ENCODE assay signal across 18 cellular contexts in genomic region chr1:87155180-87155579, GRCh38.
DNase-seq lines count a peak whose midpoint lies in the region; ATAC-seq, FAIRE-seq and TF ChIP-seq lines count a peak whose summit lies in the region.
"Had no signal": no experiment of that assay in that cellular context is flagged by ENCODE, and none has a peak within 500 bp of the region (broad histone marks: within the 10 kb centered on the region; RNA-seq: fewer than 3 reads in every experiment).

No MANE protein-coding gene starts in this region.

- intact Hi-C loops in transverse colon (cut with DNase I; ENCODE audit: low total_unique reads) (no loop called here), HepG2 (cut with micrococcal nuclease; ENCODE audit: unreplicated experiment) (no loop called here)

- TF ChIP-seq POLR2A in transverse colon (IDR thresholded peaks at IDR 0.05), result no peak
- no peak for TF ChIP-seq POLR2A in HepG2 (IDR thresholded peaks at IDR 0.05; ENCODE audit: insufficient read depth in 1 of 2, low read depth in 2 of 2, low read length in 2 of 2)

- POLR2A ChIA-PET in HepG2 (lab: Yijun Ruan, JAX), result no interaction called here

- no peaks in the 10 kb centered on the region for H3K79me2 ChIP-seq in HepG2 (ENCODE audit: insufficient read depth, low read length)

- TF ChIP-seq EP300 in transverse colon (IDR thresholded peaks at IDR 0.05; ENCODE audit: low read depth) (no peak), HepG2 (IDR thresholded peaks at IDR 0.05; ENCODE audit: low read depth in 2 of 2, low read length in 2 of 2) (no peak), HepG2 (CRISPR knock-in tag; IDR thresholded peaks at IDR 0.05; ENCODE audit: borderline replicate concordance) (no peak)

- H3K4me3 ChIP-seq in HAP-1 (no peak overlapping the region), transverse colon (no peak overlapping the region), HepG2 (replicated peaks in 1 of 3; ENCODE audit: insufficient read depth in 1 of 3, low read depth in 2 of 3, low read length in 3 of 3) (no peak overlapping the region)
- H3K4me3 ChIP-seq: stomach had no signal

- no peaks in the 10 kb centered on the region for H3K27me3 ChIP-seq in HAP-1 (ENCODE audit: low read depth)
- H3K27me3 ChIP-seq in transverse colon, result no peaks in the 10 kb centered on the region
- peaks cover 3 to 13% of the 10 kb centered on the region in 2 experiments; a peak in 3 of 5 replicates for H3K27me3 ChIP-seq in HepG2 (ENCODE audit: control insufficient read depth in 1 of 2, insufficient read depth in 2 of 2, low read length in 2 of 2)
- H3K27me3 ChIP-seq: stomach had no signal

- H3K4me2 ChIP-seq in HepG2 (ENCODE audit: low read depth, low read length), result no peak overlapping the region

- 52 to 53% methylated on average over 4 to 5 of the region's 5 CpGs for WGBS in transverse colon (ENCODE audit: low coverage in 1 of 2), 2 donors
- WGBS in HepG2 (ENCODE audit: low lambda C conversion rate), result 18% methylated on average over 5 of the region's 5 CpGs

- TF ChIP-seq RAD21 in HepG2 (CRISPR knock-in tag; IDR thresholded peaks at IDR 0.05), result no peak

- no peaks in the 10 kb centered on the region for H3K36me3 ChIP-seq in HAP-1 (replicated peaks)
- H3K36me3 ChIP-seq in transverse colon, result no peaks in the 10 kb centered on the region
- no peaks in the 10 kb centered on the region for H3K36me3 ChIP-seq in HepG2 (replicated peaks in 1 of 2; ENCODE audit: control insufficient read depth in 1 of 2, insufficient read depth in 2 of 2, low read length in 2 of 2)
- H3K36me3 ChIP-seq: stomach had no signal

- H3K9ac ChIP-seq in HepG2 (ENCODE audit: insufficient read depth, low read depth, low read length), result no peak overlapping the region

- H3K27ac ChIP-seq in transverse colon, result no peak overlapping the region
- no peak overlapping the region for H3K27ac ChIP-seq in HepG2 (ENCODE audit: extremely low read length, insufficient read depth, low read length)
- H3K27ac ChIP-seq: stomach had no signal

- ATAC-seq in GM21360 (IDR thresholded peaks at IDR 0.05; ENCODE audit: unreplicated experiment) (no peak), HG03378 (IDR thresholded peaks at IDR 0.05; ENCODE audit: unreplicated experiment) (no peak), HepG2 (no peak)
- ATAC-seq: CD8-positive, alpha-beta T cell; sciatic nerve had no signal

- no peaks in the 10 kb centered on the region for H4K20me1 ChIP-seq in HepG2 (ENCODE audit: insufficient read depth, low read length)

- H3K4me1 ChIP-seq in HAP-1, result peaks cover 21% of the 10 kb centered on the region
- H3K4me1 ChIP-seq in transverse colon, result peaks cover 0 to 15% (median 2%) of the 10 kb centered on the region in 4 donors
- H3K4me1 ChIP-seq in HepG2 (ENCODE audit: insufficient read depth, low read length), result no peaks in the 10 kb centered on the region

- TF ChIP-seq CTCF in transverse colon (IDR thresholded peaks at IDR 0.05) (no peak), HepG2 (CRISPR knock-in tag; IDR thresholded peaks at IDR 0.05) (no peak)

- peak; percentile 58 for DNase-seq in Ammon's horn (ENCODE audit: low spot score)
- DNase-seq in HAP-1 (ENCODE audit: low spot score in 2 of 2), result peak; percentile 16 to 49
- peak; percentile 96 for DNase-seq in SK-MEL-5 (ENCODE audit: low read depth, low spot score)
- DNase-seq in medulla oblongata (ENCODE audit: extremely low spot score), result peak; percentile 82
- DNase-seq in transverse colon, result no peak
- DNase-seq in HepG2 (ENCODE audit: low spot score), result no peak
- DNase-seq: activated CD4-positive, CD25-positive, alpha-beta regulatory T cell treated with anti-CD3 and anti-CD28 coated beads, Interleukin-2, amount 50 U/mL, for 72 hours; CD8-positive, alpha-beta T cell; effector memory CD4-positive, alpha-beta T cell; GOT3; IMR-90; kidney; NCI-H2171 treated with DMSO at 0.1 percent for 48 hours; stomach; T-helper 9 cell had no signal

- no peak for FAIRE-seq in HepG2 (lab: Jason Lieb, UNC)
- FAIRE-seq: kidney had no signal

- H2AFZ ChIP-seq in HepG2 (ENCODE audit: low read length), result no peak overlapping the region

- H3K9me3 ChIP-seq in HAP-1 (no peaks in the 10 kb centered on the region), transverse colon (no peaks in the 10 kb centered on the region), HepG2 (ENCODE audit: low read length) (no peaks in the 10 kb centered on the region)
- H3K9me3 ChIP-seq: stomach had no signal

- in situ Hi-C loops in HAP-1 (cut with MboI; ENCODE audit: low sequenced_read_pairs), result no loop called here
- in situ Hi-C loops in SK-MEL-5 (cut with HindIII; ENCODE audit: low pct_unique_long_range_greater_than_20kb, low sequenced_read_pairs), result no loop called here
- in situ Hi-C loops in transverse colon (cut with MboI; ENCODE audit: low pct_ligation_motif_present in 1 of 4, low pct_unique_long_range_greater_than_20kb in 1 of 4, low sequenced_read_pairs in 3 of 4), result no loop called here
- in situ Hi-C loops in HepG2 (cut with HindIII; ENCODE audit: extremely low pct_ligation_motif_present, low pct_unique_long_range_greater_than_20kb), result no loop called here

- CTCF ChIA-PET in HepG2 (lab: Yijun Ruan, JAX; ENCODE audit: low intra/inter-chr PET ratio, low total read pairs), result no interaction called here

- no TSS peak for BruUV-seq in HepG2 (replicated peaks; lab: Mats Ljungman, UMichigan)

TF ChIP-seq in HepG2, 621 proteins besides CTCF, POLR2A, EP300 and RAD21 (continues in another document):
- no peak for TF ChIP-seq ZKSCAN8 (CRISPR knock-in tag; IDR thresholded peaks at IDR 0.05; ENCODE audit: borderline replicate concordance)
- no peak for TF ChIP-seq TAF1 (CRISPR knock-in tag; IDR thresholded peaks at IDR 0.05)
- TF ChIP-seq ZNF503 (CRISPR knock-in tag; IDR thresholded peaks at IDR 0.05), result no peak
- TF ChIP-seq ZNF224 (CRISPR knock-in tag; IDR thresholded peaks at IDR 0.05), result no peak
- TF ChIP-seq SOX13 (IDR thresholded peaks at IDR 0.05), result no peak
- no peak for TF ChIP-seq SOX13 (CRISPR knock-in tag; conservative IDR thresholded peaks at IDR 0.05 in 1 of 2, IDR thresholded peaks at IDR 0.05 in 1 of 2)
- TF ChIP-seq ZNF574 (CRISPR knock-in tag; IDR thresholded peaks at IDR 0.05), result no peak
- TF ChIP-seq TFDP1 (CRISPR knock-in tag; IDR thresholded peaks at IDR 0.05; ENCODE audit: borderline replicate concordance), result no peak
- no peak for TF ChIP-seq ZNF850 (CRISPR knock-in tag; conservative IDR thresholded peaks at IDR 0.05)
- no peak for TF ChIP-seq PAWR (CRISPR knock-in tag; IDR thresholded peaks at IDR 0.05; ENCODE audit: borderline replicate concordance)
- no peak for TF ChIP-seq MIER3 (CRISPR knock-in tag; IDR thresholded peaks at IDR 0.05; ENCODE audit: borderline replicate concordance)
- TF ChIP-seq SUZ12 (IDR thresholded peaks at IDR 0.05; ENCODE audit: low read depth, low read length), result no peak
- no peak for TF ChIP-seq ZNF207 (IDR thresholded peaks at IDR 0.05; ENCODE audit: borderline replicate concordance)
- TF ChIP-seq ZNF446 (CRISPR knock-in tag; IDR thresholded peaks at IDR 0.05), result no peak
- TF ChIP-seq CENPX (CRISPR knock-in tag; IDR thresholded peaks at IDR 0.05), result no peak

Comparison
In these comparisons a context has a peak if more than half of its experiments do, and no peak if none do; other contexts are left out.
1. DNase-seq: peak in Ammon's horn (single experiment), HAP-1 (2 of 2), SK-MEL-5 (single experiment) and medulla oblongata (single experiment); none in transverse colon (single experiment) and HepG2 (single experiment).